In genomic region chr14:20866963-20867362, GRCh38 we compare ENCODE assay signal across 10 cellular contexts. TPM values are rescaled to one million over a fixed set of nuclear protein-coding genes. Genes with fewer than 3 reads are reported as not detected.
DNase-seq lines count a peak whose midpoint lies in the region; FAIRE-seq and TF ChIP-seq lines count a peak whose summit lies in the region.
"Had no signal": no experiment of that assay in that cellular context is flagged by ENCODE, and none has a peak within 500 bp of the region (broad histone marks: within the 10 kb centered on the region; RNA-seq: fewer than 3 reads in every experiment).

No MANE protein-coding gene starts in this region.

- H3K36me3 ChIP-seq in Loucy (ENCODE audit: insufficient read depth, low read length) (no peaks in the 10 kb centered on the region), neural cell (ENCODE audit: insufficient read depth, low read length) (no peaks in the 10 kb centered on the region)

- H3F3A ChIP-seq in Loucy (ENCODE audit: low read depth): no peaks in the 10 kb centered on the region
- H3F3A ChIP-seq in neural cell (ENCODE audit: insufficient read depth, low read length, poor library complexity, severe bottlenecking): no peaks in the 10 kb centered on the region

- H3K9ac ChIP-seq in Loucy (ENCODE audit: low read depth, low read length, poor library complexity, severe bottlenecking): no peak overlapping the region
- no peak overlapping the region for H3K9ac ChIP-seq in neural cell (ENCODE audit: low read length)

- TF ChIP-seq RAD21 in neural cell (conservative IDR thresholded peaks at IDR 0.05): peak; percentile 47

- H3K4me1 ChIP-seq in Loucy (ENCODE audit: insufficient read depth, low read length, poor library complexity, severe bottlenecking): no peaks in the 10 kb centered on the region

- H3K4me3 ChIP-seq in Loucy (ENCODE audit: low read length, poor library complexity, severe bottlenecking) (no peak overlapping the region), neural cell (ENCODE audit: low read length) (no peak overlapping the region)

- no peak for FAIRE-seq in GM12892 (lab: Jason Lieb, UNC)

- H3K79me2 ChIP-seq in Loucy (ENCODE audit: insufficient read depth, low read length) (no peaks in the 10 kb centered on the region), neural cell (replicated peaks; ENCODE audit: insufficient read depth, low read length) (no peaks in the 10 kb centered on the region)

- H3K27me3 ChIP-seq in Loucy (ENCODE audit: insufficient read depth, low read length, poor library complexity, severe bottlenecking) (no peaks in the 10 kb centered on the region), neural cell (ENCODE audit: insufficient read depth, low read depth, low read length) (no peaks in the 10 kb centered on the region)

- no peak overlapping the region for H3K4me2 ChIP-seq in Loucy (ENCODE audit: low read depth, low read length, poor library complexity, severe bottlenecking)
- no peak overlapping the region for H3K4me2 ChIP-seq in neural cell (ENCODE audit: low read length)

- TF ChIP-seq EP300 in neural cell (conservative IDR thresholded peaks at IDR 0.05; ENCODE audit: poor library complexity, severe bottlenecking): no peak

- H3K27ac ChIP-seq in neural cell (ENCODE audit: low read length): no peak overlapping the region
- H3K27ac ChIP-seq: HL-60 had no signal

- H2AFZ ChIP-seq in Loucy (ENCODE audit: low read length) (no peak overlapping the region), neural cell (ENCODE audit: low read depth, low read length) (no peak overlapping the region)

- no peaks in the 10 kb centered on the region for H3K9me2 ChIP-seq in Loucy (replicated peaks; ENCODE audit: low read depth, low read length)
- H3K9me2 ChIP-seq in neural cell (ENCODE audit: insufficient read depth, low read length): no peaks in the 10 kb centered on the region

- no peak for TF ChIP-seq POLR2A in GM12892 (IDR thresholded peaks at IDR 0.05; ENCODE audit: low read depth, low read length)

- H3K9me3 ChIP-seq in Loucy (ENCODE audit: insufficient read depth, low read depth, low read length) (no peaks in the 10 kb centered on the region), neural cell (ENCODE audit: low read length) (no peaks in the 10 kb centered on the region)

- DNase-seq in ELR (ENCODE audit: low read depth): peak; percentile 18
- peak; percentile 41 for DNase-seq in dermis blood vessel endothelial cell
- DNase-seq in GM12892 (ENCODE audit: insufficient read length): no peak
- no peak for DNase-seq in NCI-H524 treated with DMSO at 0.1 percent for 48 hours (lab: John Stamatoyannopoulos, UW)
- no peak for DNase-seq in NCI-H748 treated with DMSO at 0.1 percent for 48 hours (lab: John Stamatoyannopoulos, UW)
- DNase-seq in HK-2 (ENCODE audit: unreplicated experiment): no peak
- DNase-seq: activated naive CD4-positive, alpha-beta T cell treated with anti-CD3 and anti-CD28 coated beads, Interleukin-2, amount 50 U/mL, for 16 hours had no signal

- TF ChIP-seq CTCF in Loucy (conservative IDR thresholded peaks at IDR 0.05; ENCODE audit: low read length): peak; percentile 75
- TF ChIP-seq CTCF in neural cell (IDR thresholded peaks at IDR 0.05; ENCODE audit: poor library complexity, severe bottlenecking): peak; percentile 54

- no peaks in the 10 kb centered on the region for H4K20me1 ChIP-seq in Loucy (ENCODE audit: insufficient read depth, low read length, poor library complexity, severe bottlenecking)
- H4K20me1 ChIP-seq in neural cell (ENCODE audit: insufficient read depth): no peaks in the 10 kb centered on the region

TF ChIP-seq in neural cell, 6 proteins besides CTCF, POLR2A, EP300 and RAD21:
- TF ChIP-seq EZH2 (IDR thresholded peaks at IDR 0.05; ENCODE audit: borderline replicate concordance, insufficient read depth, low read length, poor library complexity, severe bottlenecking): no peak
- TF ChIP-seq MXI1 (conservative IDR thresholded peaks at IDR 0.05; ENCODE audit: poor library complexity, severe bottlenecking): no peak
- TF ChIP-seq TAF1 (IDR thresholded peaks at IDR 0.05; ENCODE audit: low read depth): no peak
- TF ChIP-seq POLR2AphosphoS5 (IDR thresholded peaks at IDR 0.05): no peak
- no peak for TF ChIP-seq REST (IDR thresholded peaks at IDR 0.05; ENCODE audit: borderline replicate concordance)
- peak; percentile 52 for TF ChIP-seq SMC3 (conservative IDR thresholded peaks at IDR 0.05; ENCODE audit: poor library complexity)

RNA-seq across cellular contexts. Expression of gene RNASE3, which starts 24.2 kb away (rescaled TPM):
- not detected in 2 replicates for total RNA-seq in dermis blood vessel endothelial cell
- not detected in 2 replicates for polyA plus RNA-seq in neural cell
- polyA minus RNA-seq in neural cell: not detected in 2 replicates
- not detected for polyA plus RNA-seq in GM12892 (2012; ENCODE audit: missing spikeins)

Comparison
In these comparisons a context has a peak if more than half of its experiments do, and no peak if none do; other contexts are left out.
1. DNase-seq: peak in ELR (single experiment) and dermis blood vessel endothelial cell (single experiment); none in GM12892 (single experiment), NCI-H524 treated with DMSO at 0.1 percent for 48 hours (single experiment), NCI-H748 treated with DMSO at 0.1 percent for 48 hours (single experiment) and HK-2 (single experiment).